ENCODE assay signal across 9 cellular contexts in genomic region chr1:46549697-46550681, GRCh38. TPM values are rescaled to one million over a fixed set of nuclear protein-coding genes. Genes with fewer than 3 reads are reported as not detected.
DNase-seq lines count a peak whose midpoint lies in the region; ATAC-seq and TF ChIP-seq lines count a peak whose summit lies in the region.
"Had no signal": no experiment of that assay in that cellular context is flagged by ENCODE, and none has a peak within 500 bp of the region (broad histone marks: within the 10 kb centered on the region; RNA-seq: fewer than 3 reads in every experiment).

No MANE protein-coding gene starts in this region.

- peaks cover 27% of the 10 kb centered on the region for H3K27me3 Mint-ChIP-seq in T-helper 17 cell

- H3K4me3 Mint-ChIP-seq in T-helper 17 cell = peak overlapping the region; percentile 76

- POLR2A ChIA-PET in HEK293 (lab: Yijun Ruan, JAX) = no interaction called here

- H3K9me3 ChIP-seq in HEK293 (ENCODE audit: control insufficient read depth, insufficient read depth, low read depth, low read length) (no peaks in the 10 kb centered on the region), T-helper 17 cell (ENCODE audit: control insufficient read depth, low read length, poor library complexity, severe bottlenecking) (no peaks in the 10 kb centered on the region)
- H3K9me3 ChIP-seq in effector memory CD4-positive, alpha-beta T cell (ENCODE audit: control insufficient read depth, low read length) = no peaks in the 10 kb centered on the region

- no peaks in the 10 kb centered on the region for H3K36me3 ChIP-seq in HEK293 (ENCODE audit: control insufficient read depth in 2 of 2, insufficient read depth in 1 of 2, low read length in 2 of 2)
- H3K36me3 ChIP-seq in effector memory CD4-positive, alpha-beta T cell (ENCODE audit: control insufficient read depth, insufficient read depth, low read length) = no peaks in the 10 kb centered on the region

- H3K27me3 ChIP-seq in effector memory CD4-positive, alpha-beta T cell (replicated peaks; ENCODE audit: control insufficient read depth, insufficient read depth, low read length, poor library complexity, severe bottlenecking) = peaks cover 17% of the 10 kb centered on the region

- TF ChIP-seq CTCF in HEK293 (tag by site-specific recombination; IDR thresholded peaks at IDR 0.05) = no peak

- peaks cover 3% of the 10 kb centered on the region for H3K36me3 Mint-ChIP-seq in T-helper 17 cell (ENCODE audit: low read depth)

- ATAC-seq in T-helper 17 cell = peak; percentile 90
- ATAC-seq in sciatic nerve = peak; percentile 47
- ATAC-seq: right cardiac atrium had no signal

- H3K4me3 ChIP-seq in HEK293 (ENCODE audit: low read depth, low read length) = no peak overlapping the region
- no peak overlapping the region for H3K4me3 ChIP-seq in effector memory CD4-positive, alpha-beta T cell (ENCODE audit: insufficient read depth, low read depth, low read length, poor library complexity, severe bottlenecking)

- no peak overlapping the region for H3K27ac ChIP-seq in HEK293 (ENCODE audit: extremely low read depth, low read depth, low read length)
- H3K27ac ChIP-seq in effector memory CD4-positive, alpha-beta T cell (ENCODE audit: insufficient read depth, low read length, poor library complexity, severe bottlenecking) = no peak overlapping the region

- CTCF ChIA-PET in HEK293 (lab: Yijun Ruan, JAX) = interaction anchor here (0.7 to 5.8 kb wide), 7 partner anchors 14 to 175 kb away, joined by 3 to 64 read pairs (median 10); a partner anchor contains a TSS

- DNase-seq in AG08396 (ENCODE audit: low spot score) (peak; percentile 81), T-helper 17 cell (peak in 2 of 3 donors; percentile 35 to 45), sciatic nerve (ENCODE audit: low spot score) (no peak), NCI-H1105 treated with DMSO at 0.1 percent for 48 hours (lab: John Stamatoyannopoulos, UW) (no peak), NCI-H345 (lab: John Stamatoyannopoulos, UW) (no peak)
- DNase-seq in effector memory CD4-positive, alpha-beta T cell = peak; percentile 43 to 58 (median 52)
- no peak for DNase-seq in activated CD4-positive, CD25-positive, alpha-beta regulatory T cell (lab: John Stamatoyannopoulos, UW)

- no peaks in the 10 kb centered on the region for H3K4me1 ChIP-seq in HEK293 (ENCODE audit: control insufficient read depth, insufficient read depth, low read length)
- peaks cover 15% of the 10 kb centered on the region for H3K4me1 ChIP-seq in effector memory CD4-positive, alpha-beta T cell (ENCODE audit: control insufficient read depth, insufficient read depth, low read length, poor library complexity, severe bottlenecking)

- intact Hi-C loops in sciatic nerve (cut with DNase I) = no loop called here

- H3K4me1 Mint-ChIP-seq in T-helper 17 cell = peaks cover 20% of the 10 kb centered on the region

- peak overlapping the region; percentile 98 for H3K27ac Mint-ChIP-seq in T-helper 17 cell

TF ChIP-seq in HEK293, 187 proteins besides CTCF, POLR2A, EP300 and RAD21:
- TF ChIP-seq ZFHX2 (tag by site-specific recombination; conservative IDR thresholded peaks at IDR 0.05) = peak; percentile 69
- TF ChIP-seq ZFP69B (tag by site-specific recombination; IDR thresholded peaks at IDR 0.05) = no peak
- peak; percentile 31; the same call in 1 of the 2 replicates for TF ChIP-seq GLIS2 (tag by site-specific recombination; IDR thresholded peaks at IDR 0.05)
- no peak for TF ChIP-seq ZBTB26 (tag by site-specific recombination; optimal IDR thresholded peaks at IDR 0.05)
- peak; percentile 28; the same call in 1 of the 2 replicates for TF ChIP-seq EGR2 (tag by site-specific recombination; IDR thresholded peaks at IDR 0.05; ENCODE audit: low read depth)

RNA-seq across cellular contexts. Expression of gene KNCN, which starts 1.5 kb away (rescaled TPM):
- total RNA-seq in T-helper 17 cell (not detected), sciatic nerve (not detected)
- total RNA-seq: right cardiac atrium had no signal

RNA-seq across cellular contexts. Expression of gene MKNK1, which starts 54.1 kb away (rescaled TPM):
- total RNA-seq in T-helper 17 cell (10 to 100 TPM; 48.5 to 73.2 TPM), sciatic nerve (72.6 TPM)

Comparison
In these comparisons a context has a peak if more than half of its experiments do, and no peak if none do; other contexts are left out.
1. DNase-seq: peak in AG08396 (single experiment), T-helper 17 cell (2 of 3) and effector memory CD4-positive, alpha-beta T cell (3 of 3); none in sciatic nerve (single experiment), NCI-H1105 treated with DMSO at 0.1 percent for 48 hours (single experiment), activated CD4-positive, CD25-positive, alpha-beta regulatory T cell (0 of 4) and NCI-H345 (single experiment).